ENCODE assay signal across 27 cellular contexts in the genomic region with DNA sequence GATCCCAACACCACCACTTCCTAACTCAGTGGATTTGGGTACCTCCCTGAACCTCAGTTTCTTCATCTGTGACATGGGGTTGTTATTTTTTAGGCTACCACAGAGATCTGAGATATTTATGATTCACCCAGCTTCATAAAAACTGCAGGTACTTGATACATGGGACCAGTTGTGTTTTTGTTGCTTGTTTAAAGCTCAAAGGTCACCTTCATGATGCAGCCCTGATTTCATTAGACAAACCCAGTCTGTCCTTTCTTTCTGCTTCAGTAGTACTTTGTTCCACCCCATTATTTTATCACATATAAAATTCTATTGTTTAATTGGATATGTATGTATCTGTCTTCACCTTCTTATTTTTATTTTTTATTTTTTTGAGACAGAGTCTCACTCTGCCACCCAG. TPM values are rescaled to one million over a fixed set of nuclear protein-coding genes. Genes with fewer than 3 reads are reported as not detected.
DNase-seq lines count a peak whose midpoint lies in the region; ATAC-seq, FAIRE-seq and TF ChIP-seq lines count a peak whose summit lies in the region.
"Had no signal": no experiment of that assay in that cellular context is flagged by ENCODE, and none has a peak within 500 bp of the region (broad histone marks: within the 10 kb centered on the region; RNA-seq: fewer than 3 reads in every experiment).

No MANE protein-coding gene starts in this region.

- no peaks in the 10 kb centered on the region for H3K9me3 ChIP-seq in HepG2 (ENCODE audit: low read length)
- H3K9me3 ChIP-seq in right lobe of liver: no peaks in the 10 kb centered on the region
- H3K9me3 ChIP-seq: BLaER1 treated with 17β-estradiol and CSF1 and Interleukin-3, amounts not matched to agents 10 nM and 100 nM had no signal

- H3K27ac ChIP-seq in HepG2 (ENCODE audit: extremely low read length, insufficient read depth, low read length) (no peak overlapping the region), right lobe of liver (no peak overlapping the region)
- H3K27ac ChIP-seq: BLaER1 treated with 17β-estradiol and CSF1 and Interleukin-3, amounts not matched to agents 10 nM and 100 nM; C4-2B had no signal

- H3K79me2 ChIP-seq in HepG2 (ENCODE audit: insufficient read depth, low read length): no peaks in the 10 kb centered on the region

- H3K4me3 ChIP-seq in HepG2 (replicated peaks in 1 of 3; ENCODE audit: insufficient read depth in 1 of 3, low read depth in 2 of 3, low read length in 3 of 3) (no peak overlapping the region), right lobe of liver (no peak overlapping the region)
- H3K4me3 ChIP-seq: BLaER1 treated with 17β-estradiol and CSF1 and Interleukin-3, amounts not matched to agents 10 nM and 100 nM; GM12878 had no signal

- no peak overlapping the region for H3K9ac ChIP-seq in HepG2 (ENCODE audit: insufficient read depth, low read depth, low read length)
- H3K9ac ChIP-seq: BLaER1 treated with 17β-estradiol and CSF1 and Interleukin-3, amounts not matched to agents 10 nM and 100 nM had no signal

- TF ChIP-seq EP300 in HepG2 (IDR thresholded peaks at IDR 0.05; ENCODE audit: low read depth in 2 of 2, low read length in 2 of 2): no peak
- TF ChIP-seq EP300 in HepG2 (CRISPR knock-in tag; IDR thresholded peaks at IDR 0.05; ENCODE audit: borderline replicate concordance): no peak

- no peaks in the 10 kb centered on the region for H3K27me3 ChIP-seq in HepG2 (ENCODE audit: control insufficient read depth in 1 of 2, insufficient read depth in 2 of 2, low read length in 2 of 2)
- H3K27me3 ChIP-seq in right lobe of liver: no peaks in the 10 kb centered on the region
- H3K27me3 ChIP-seq: BLaER1 treated with 17β-estradiol and CSF1 and Interleukin-3, amounts not matched to agents 10 nM and 100 nM had no signal

- no peaks in the 10 kb centered on the region for H3K27me3 Mint-ChIP-seq in chondrocyte (ENCODE audit: low read depth)
- H3K27me3 Mint-ChIP-seq: B cell; CD4-positive, alpha-beta T cell had no signal

- no peak overlapping the region for H2AFZ ChIP-seq in HepG2 (ENCODE audit: low read length)

- H3K36me3 Mint-ChIP-seq in chondrocyte (ENCODE audit: low read depth): no peaks in the 10 kb centered on the region
- H3K36me3 Mint-ChIP-seq: CD8-positive, alpha-beta T cell had no signal

- no TSS peak for BruUV-seq in HepG2 (replicated peaks; lab: Mats Ljungman, UMichigan)

- TF ChIP-seq POLR2A in HepG2 (IDR thresholded peaks at IDR 0.05; ENCODE audit: insufficient read depth in 1 of 2, low read depth in 2 of 2, low read length in 2 of 2) (no peak), right lobe of liver (IDR thresholded peaks at IDR 0.05) (no peak)

- ATAC-seq in HepG2: no peak
- ATAC-seq in right lobe of liver: peak; percentile 73 to 91 (median 75)
- ATAC-seq: CD8-positive, alpha-beta T cell; GM12878 had no signal

- POLR2A ChIA-PET in HepG2 (lab: Yijun Ruan, JAX): no interaction called here

- CTCF ChIA-PET in HepG2 (lab: Yijun Ruan, JAX; ENCODE audit: low intra/inter-chr PET ratio, low total read pairs): no interaction called here

- no peak for TF ChIP-seq RAD21 in HepG2 (CRISPR knock-in tag; IDR thresholded peaks at IDR 0.05)

- no peak overlapping the region for H3K4me3 Mint-ChIP-seq in chondrocyte (ENCODE audit: unreplicated experiment)
- H3K4me3 Mint-ChIP-seq: B cell; CD4-positive, alpha-beta T cell; CD8-positive, alpha-beta T cell had no signal

- no peak for TF ChIP-seq CTCF in chondrocyte (IDR thresholded peaks at IDR 0.05)
- TF ChIP-seq CTCF in HepG2 (CRISPR knock-in tag; IDR thresholded peaks at IDR 0.05): no peak
- no peak for TF ChIP-seq CTCF in right lobe of liver (IDR thresholded peaks at IDR 0.05)

- no peaks in the 10 kb centered on the region for H3K4me1 Mint-ChIP-seq in chondrocyte (ENCODE audit: low read depth)
- H3K4me1 Mint-ChIP-seq: B cell had no signal

- no peaks in the 10 kb centered on the region for H3K9me3 Mint-ChIP-seq in chondrocyte (ENCODE audit: low read depth)
- H3K9me3 Mint-ChIP-seq: CD4-positive, alpha-beta T cell; CD8-positive, alpha-beta T cell had no signal

- H4K20me1 ChIP-seq in HepG2 (ENCODE audit: insufficient read depth, low read length): no peaks in the 10 kb centered on the region
- H4K20me1 ChIP-seq: BLaER1 treated with 17β-estradiol and CSF1 and Interleukin-3, amounts not matched to agents 10 nM and 100 nM had no signal

- in situ Hi-C loops in HepG2 (cut with HindIII; ENCODE audit: extremely low pct_ligation_motif_present, low pct_unique_long_range_greater_than_20kb): no loop called here

- H3K4me1 ChIP-seq in HepG2 (ENCODE audit: insufficient read depth, low read length): peaks cover 12% of the 10 kb centered on the region
- H3K4me1 ChIP-seq in right lobe of liver: no peaks in the 10 kb centered on the region
- H3K4me1 ChIP-seq: BLaER1 treated with 17β-estradiol and CSF1 and Interleukin-3, amounts not matched to agents 10 nM and 100 nM had no signal

- no peak for DNase-seq in chondrocyte (ENCODE audit: low spot score)
- DNase-seq in HepG2 (ENCODE audit: low spot score): peak; percentile 18
- DNase-seq in right lobe of liver: no peak
- DNase-seq in NCI-H2029 treated with DMSO at 0.1 percent for 48 hours (lab: John Stamatoyannopoulos, UW): no peak
- no peak for DNase-seq in germinal center (ENCODE audit: low spot score)
- no peak for DNase-seq in cerebellum (ENCODE audit: low spot score)
- DNase-seq in AG20443 (ENCODE audit: low spot score): no peak
- DNase-seq: 8988T; ACHN; AML-193; CD4-positive, alpha-beta T cell; CD8-positive, alpha-beta T cell; COR-L47; DMS 273 treated with DMSO at 0.1 percent for 48 hours; DMS153; DMS53; DMS79; DND-41; EL; GDM1 had no signal

- peak overlapping the region; percentile 46 for H3K27ac Mint-ChIP-seq in chondrocyte (ENCODE audit: unreplicated experiment)
- H3K27ac Mint-ChIP-seq: B cell; CD4-positive, alpha-beta T cell; CD8-positive, alpha-beta T cell had no signal

- no peak overlapping the region for H3K4me2 ChIP-seq in HepG2 (ENCODE audit: low read depth, low read length)
- H3K4me2 ChIP-seq: BLaER1 treated with 17β-estradiol and CSF1 and Interleukin-3, amounts not matched to agents 10 nM and 100 nM had no signal

- intact Hi-C loops in HepG2 (cut with micrococcal nuclease; ENCODE audit: unreplicated experiment): no loop called here
- intact Hi-C loops in right lobe of liver (cut with DNase I): loop anchor here in 1 of 2 donors (10.0 kb wide), 1 partner anchor 371 kb away; no protein-coding TSS in a partner anchor

- peaks cover 0 to 2% of the 10 kb centered on the region in 2 experiments; a peak in 2 of 5 replicates for H3K36me3 ChIP-seq in HepG2 (replicated peaks in 1 of 2; ENCODE audit: control insufficient read depth in 1 of 2, insufficient read depth in 2 of 2, low read length in 2 of 2)
- no peaks in the 10 kb centered on the region for H3K36me3 ChIP-seq in right lobe of liver
- H3K36me3 ChIP-seq: BLaER1 treated with 17β-estradiol and CSF1 and Interleukin-3, amounts not matched to agents 10 nM and 100 nM had no signal

- FAIRE-seq in HepG2 (lab: Jason Lieb, UNC): no peak
- FAIRE-seq: A204.1, GM12878, GM12892, GM18507 had no signal

TF ChIP-seq in HepG2, 621 proteins besides CTCF, POLR2A, EP300 and RAD21:
- TF ChIP-seq ZNF629 (CRISPR knock-in tag; conservative IDR thresholded peaks at IDR 0.05): peak; percentile 57
- TF ChIP-seq SNAI1 (CRISPR knock-in tag; IDR thresholded peaks at IDR 0.05; ENCODE audit: borderline replicate concordance): no peak
TF ChIP-seq in HepG2: peak in this region for 1.

RNA-seq across cellular contexts. Expression of gene C15orf61, which starts 57.4 kb away (rescaled TPM):
- total RNA-seq in chondrocyte (4.4 to 5.5 TPM (median 5.2 TPM) in 3 replicates), HepG2 (2016; rRNA removed; fragmentation: Illumina TruSeq; extraction: Trizol) (3.3 and 6.6 TPM in 2 replicates), right lobe of liver (1 to 10 TPM; 1.4 to 3.0 (median 2.3) TPM), cerebellum (17.2 TPM)
- total RNA-seq in HepG2 (2016; cell fraction: cytosol; rRNA removed; fragmentation: Illumina TruSeq; extraction: Trizol; ENCODE audit: low read depth): 9.3 and 10.8 TPM in 2 replicates
- total RNA-seq in HepG2 (2016; cell fraction: insoluble cytoplasmic fraction; rRNA removed; fragmentation: Illumina TruSeq; extraction: Trizol): 5.7 and 8.0 TPM in 2 replicates
- 11.0 and 12.6 TPM in 2 replicates for total RNA-seq in HepG2 (2016; cell fraction: membrane; rRNA removed; fragmentation: Illumina TruSeq; extraction: Trizol)
- total RNA-seq in HepG2 (2016; cell fraction: nucleus; rRNA removed; fragmentation: Illumina TruSeq; extraction: Trizol): 7.4 and 9.6 TPM in 2 replicates
- polyA plus RNA-seq in HepG2 (2011; rRNA removed): 2.1 and 2.2 TPM in 2 replicates
- polyA plus RNA-seq in HepG2 (2011; cell fraction: cytosol; rRNA removed): 2.0 and 3.5 TPM in 2 replicates
- 2.5 and 4.0 TPM in 2 replicates for polyA plus RNA-seq in HepG2 (2011; cell fraction: nucleus; rRNA removed)
- 3.3 and 7.5 TPM in 2 replicates for polyA plus RNA-seq in HepG2 (2012)
- polyA plus RNA-seq in HepG2 (2016; cell fraction: cytosol; fragmentation: Illumina TruSeq; extraction: Trizol; ENCODE audit: low read depth): 16.3 and 18.5 TPM in 2 replicates
- polyA plus RNA-seq in HepG2 (2016; cell fraction: insoluble cytoplasmic fraction; fragmentation: Illumina TruSeq; extraction: Trizol; ENCODE audit: low read depth): 4.1 and 6.7 TPM in 2 replicates
- 12.1 and 12.7 TPM in 2 replicates for polyA plus RNA-seq in HepG2 (2016; cell fraction: membrane; fragmentation: Illumina TruSeq; extraction: Trizol; ENCODE audit: low read depth)
- polyA plus RNA-seq in HepG2 (2016; cell fraction: nucleus; fragmentation: Illumina TruSeq; extraction: Trizol; ENCODE audit: insufficient read depth, low read depth): 8.7 and 10.8 TPM in 2 replicates
- 2.5 and 4.0 TPM in 2 replicates for polyA minus RNA-seq in HepG2 (2011; rRNA and poly(A)+ RNA removed; ENCODE audit: low replicate concordance)
- 1.6 and 2.4 TPM in 2 replicates for polyA minus RNA-seq in HepG2 (2011; cell fraction: cytosol; rRNA and poly(A)+ RNA removed)
- polyA minus RNA-seq in HepG2 (2011; cell fraction: nucleus; rRNA and poly(A)+ RNA removed): 10.1 and 14.8 TPM in 2 replicates
